ENCODE assay signal across 9 cellular contexts in genomic region chr2:133844214-133844892, GRCh38.
DNase-seq lines count a peak whose midpoint lies in the region; ATAC-seq, FAIRE-seq and TF ChIP-seq lines count a peak whose summit lies in the region.
"Had no signal": no experiment of that assay in that cellular context is flagged by ENCODE, and none has a peak within 500 bp of the region (broad histone marks: within the 10 kb centered on the region; RNA-seq: fewer than 3 reads in every experiment).

No MANE protein-coding gene starts in this region.

- H3K9me3 ChIP-seq in SK-N-MC (ENCODE audit: low read depth, low read length) = no peaks in the 10 kb centered on the region
- H3K9me3 ChIP-seq in cardiac muscle cell (ENCODE audit: low read depth) = no peaks in the 10 kb centered on the region

- FAIRE-seq in D721Med (lab: Jason Lieb, UNC) = peak; percentile 88

- H3K4me1 ChIP-seq in cardiac muscle cell (ENCODE audit: low read depth) = no peaks in the 10 kb centered on the region

- TF ChIP-seq CTCF in D721Med (IDR thresholded peaks at IDR 0.05; ENCODE audit: insufficient read depth, missing control alignments) = peak; percentile 92
- TF ChIP-seq CTCF in LNCAP (IDR thresholded peaks at IDR 0.05) = peak; percentile 78
- TF ChIP-seq CTCF in cardiac muscle cell (IDR thresholded peaks at IDR 0.05; ENCODE audit: low read depth, low read length) = peak; percentile 89

- no peaks in the 10 kb centered on the region for H3K27me3 ChIP-seq in cardiac muscle cell

- no peak overlapping the region for H3K4me3 ChIP-seq in SK-N-MC
- H3K4me3 ChIP-seq in cardiac muscle cell = no peak overlapping the region

- H3K27ac ChIP-seq in SK-N-MC (peak overlapping the region; percentile 89; the same call in 1 of the 2 replicates), cardiac muscle cell (no peak overlapping the region)

- no peak overlapping the region for H3K27ac Mint-ChIP-seq in activated naive CD4-positive, alpha-beta T cell treated with anti-CD3 and anti-CD28 coated beads, Interleukin-2, amount 50 U/mL, for 72 hours
- H3K27ac Mint-ChIP-seq: dendritic cell treated with granulocyte-macrophage colony-stimulating factor and Interleukin-4, amounts not matched to agents 40 ng/mL and 50 ng/mL, for 4 days had no signal

- ATAC-seq in GM21515 (IDR thresholded peaks at IDR 0.05; ENCODE audit: unreplicated experiment) (peak; percentile 89), HG03159 (IDR thresholded peaks at IDR 0.05; ENCODE audit: unreplicated experiment) (no peak)
- ATAC-seq in activated naive CD4-positive, alpha-beta T cell treated with anti-CD3 and anti-CD28 coated beads, Interleukin-2, amount 50 U/mL, for 72 hours = peak; percentile 43 to 66

- no peaks in the 10 kb centered on the region for H3K9me3 Mint-ChIP-seq in activated naive CD4-positive, alpha-beta T cell treated with anti-CD3 and anti-CD28 coated beads, Interleukin-2, amount 50 U/mL, for 72 hours
- H3K9me3 Mint-ChIP-seq: dendritic cell treated with granulocyte-macrophage colony-stimulating factor and Interleukin-4, amounts not matched to agents 40 ng/mL and 50 ng/mL, for 4 days had no signal

- peak overlapping the region; percentile 25 for H3K9ac ChIP-seq in SK-N-MC (ENCODE audit: insufficient read length)

- DNase-seq in D721Med (ENCODE audit: insufficient read length, low spot score) = peak; percentile 77
- DNase-seq in SK-N-MC (ENCODE audit: low read depth, low spot score) = peak; percentile 63
- DNase-seq in activated naive CD4-positive, alpha-beta T cell treated with anti-CD3 and anti-CD28 coated beads, Interleukin-2, amount 50 U/mL, for 72 hours (ENCODE audit: low spot score in 2 of 2) = peak in 1 of 2 donors; percentile 58
- DNase-seq in cardiac muscle cell (ENCODE audit: low read depth in 1 of 2, low spot score in 1 of 2) = peak; percentile 77 to 80
- DNase-seq in putamen (ENCODE audit: low spot score) = peak; percentile 55

- H3K36me3 ChIP-seq in SK-N-MC (ENCODE audit: insufficient read depth, low read length) (no peaks in the 10 kb centered on the region), cardiac muscle cell (no peaks in the 10 kb centered on the region)

- H3K36me3 Mint-ChIP-seq in activated naive CD4-positive, alpha-beta T cell treated with anti-CD3 and anti-CD28 coated beads, Interleukin-2, amount 50 U/mL, for 72 hours = no peaks in the 10 kb centered on the region
